8 cellular contexts compared by ENCODE assay signal in the genomic region with DNA sequence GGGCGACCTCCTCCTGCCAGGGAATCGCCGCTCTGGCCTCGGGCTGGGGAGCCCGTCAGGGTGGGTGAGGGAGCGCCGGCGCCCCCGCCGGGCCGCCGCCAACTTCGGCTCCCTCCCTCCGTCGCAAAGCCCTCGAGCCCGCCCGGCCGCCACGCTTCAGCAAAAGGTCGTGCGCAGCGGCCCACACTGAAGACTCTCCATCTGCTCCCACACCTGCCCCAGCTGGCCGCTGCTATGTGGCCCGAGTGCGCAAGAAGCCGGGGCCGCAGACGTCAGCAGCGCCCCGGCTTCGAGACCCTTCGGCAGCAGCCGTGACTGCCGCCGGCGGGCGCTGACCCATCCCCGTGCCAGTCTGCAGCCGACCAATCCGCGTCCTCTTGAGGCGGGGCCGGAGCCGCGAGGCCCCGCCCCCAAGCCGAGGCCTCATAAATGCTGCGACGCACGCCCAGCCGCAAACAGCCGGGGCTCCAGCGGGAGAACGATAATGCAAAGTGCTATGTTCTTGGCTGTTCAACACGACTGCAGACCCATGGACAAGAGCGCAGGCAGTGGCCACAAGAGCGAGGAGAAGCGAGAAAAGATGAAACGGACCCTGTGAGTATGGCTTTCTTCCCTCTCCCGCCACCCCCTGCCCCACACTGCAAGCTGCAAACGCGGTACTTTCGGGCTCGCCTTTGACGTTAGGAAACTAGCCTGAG. TPM values are rescaled to one million over a fixed set of nuclear protein-coding genes. Genes with fewer than 3 reads are reported as not detected.
DNase-seq lines count a peak whose midpoint lies in the region; ATAC-seq lines count a peak whose summit lies in the region.

A gene with protein sequence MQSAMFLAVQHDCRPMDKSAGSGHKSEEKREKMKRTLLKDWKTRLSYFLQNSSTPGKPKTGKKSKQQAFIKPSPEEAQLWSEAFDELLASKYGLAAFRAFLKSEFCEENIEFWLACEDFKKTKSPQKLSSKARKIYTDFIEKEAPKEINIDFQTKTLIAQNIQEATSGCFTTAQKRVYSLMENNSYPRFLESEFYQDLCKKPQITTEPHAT (plus strand): TSS at position 452 of the 698 bp plus-strand sequence. CDS start 33 bp downstream, at position 485.

- ATAC-seq in GM19035 (IDR thresholded peaks at IDR 0.05; ENCODE audit: unreplicated experiment) (peak; percentile 90), HG03342 (IDR thresholded peaks at IDR 0.05; ENCODE audit: unreplicated experiment) (peak; percentile 93)

- DNase-seq in AG20443 (ENCODE audit: low spot score) (peak; percentile 97), NCI-H345 treated with DMSO at 0.1 percent for 48 hours (lab: John Stamatoyannopoulos, UW; ENCODE audit: unreplicated experiment) (peak; percentile 79), cerebellum (ENCODE audit: low spot score) (peak; percentile 97), kidney tubule cell (ENCODE audit: low spot score) (peak; percentile 92)
- peak; percentile 80 for DNase-seq in activated CD4-positive, alpha-beta T cell treated with anti-CD3 and anti-CD28 coated beads for 1 hour
- DNase-seq in stimulated activated CD4-positive, alpha-beta T cell treated with anti-CD3 and anti-CD28 coated beads, Interleukin-1b, Interleukin-23, amount 100 ng/mL, for 1 hour (ENCODE audit: low read depth in 2 of 2) = peak; percentile 72 to 73

RNA-seq across cellular contexts. Expression of the gene that starts here (rescaled TPM):
- total RNA-seq in cerebellum = 10.7 TPM

Comparison
In these comparisons a context has a peak if more than half of its experiments do, and no peak if none do; other contexts are left out.
1. Peak in every context shown above with its lines: DNase-seq and ATAC-seq.